In genomic region chr12:57817261-57817989, GRCh38 we compare ENCODE assay signal across 14 cellular contexts. TPM values are rescaled to one million over a fixed set of nuclear protein-coding genes. Genes with fewer than 3 reads are reported as not detected.
DNase-seq lines count a peak whose midpoint lies in the region; ATAC-seq and TF ChIP-seq lines count a peak whose summit lies in the region.
"Had no signal": no experiment of that assay in that cellular context is flagged by ENCODE, and none has a peak within 500 bp of the region (broad histone marks: within the 10 kb centered on the region; RNA-seq: fewer than 3 reads in every experiment).

No MANE protein-coding gene starts in this region.

- TF ChIP-seq CTCF in HL-60 (IDR thresholded peaks at IDR 0.05; ENCODE audit: insufficient read depth, low read length) (no peak), dorsolateral prefrontal cortex (IDR thresholded peaks at IDR 0.05 in 54 of 56, conservative IDR thresholded peaks at IDR 0.05 in 2 of 56; ENCODE audit: low read depth in 1 of 56, partially characterized antibody in 56 of 56) (no peak), suprapubic skin (IDR thresholded peaks at IDR 0.05) (no peak)

- TF ChIP-seq EP300 in suprapubic skin (IDR thresholded peaks at IDR 0.05): no peak

- H3K27ac ChIP-seq in HL-60 (replicated peaks) (peak overlapping the region; percentile 33), dorsolateral prefrontal cortex (peak overlapping the region in 55 of 59 donors; percentile 0 to 81 (median 54)), suprapubic skin (peak overlapping the region; percentile 36)

- peaks cover 36% of the 10 kb centered on the region for H3K36me3 ChIP-seq in suprapubic skin

- no peak overlapping the region for H3K27ac Mint-ChIP-seq in immature natural killer cell
- H3K27ac Mint-ChIP-seq: activated CD8-positive, alpha-beta T cell treated with anti-CD3 and anti-CD28 coated beads, Interleukin-2, amount 10 ng/mL, durations not matched to agents 7 days and 5 days; activated T-helper 2 cell treated with anti-CD3 and anti-CD28 coated beads, Interferon-gamma antibody, Interleukin-2, Interleukin-4, amounts not matched to agents 10 μg/mL and 5 μg/mL and 100 μg/mL, durations not matched to agents 14 hours and 24 hours and 36 hours had no signal

- H3K4me3 ChIP-seq in HL-60 (replicated peaks; ENCODE audit: insufficient read depth, low read length) (no peak overlapping the region), dorsolateral prefrontal cortex (no peak overlapping the region), suprapubic skin (no peak overlapping the region)
- H3K4me3 ChIP-seq: MG63 had no signal

- WGBS in suprapubic skin: 60% methylated on average over 7 of the region's 8 CpGs

- H3K27me3 Mint-ChIP-seq in immature natural killer cell (ENCODE audit: low read depth in 3 of 3): peaks cover 0 to 2% (median 2%) of the 10 kb centered on the region in 3 donors

- H3K9me3 Mint-ChIP-seq in immature natural killer cell: no peaks in the 10 kb centered on the region
- H3K9me3 Mint-ChIP-seq: activated T-helper 2 cell treated with anti-CD3 and anti-CD28 coated beads, Interferon-gamma antibody, Interleukin-2, Interleukin-4, amounts not matched to agents 10 μg/mL and 5 μg/mL and 100 μg/mL, durations not matched to agents 14 hours and 24 hours and 36 hours; nephron progenitor cell had no signal

- intact Hi-C loops in dorsolateral prefrontal cortex (cut with DNase I): no loop called here

- H3K4me1 ChIP-seq in suprapubic skin: peaks cover 43% of the 10 kb centered on the region

- H3K27me3 ChIP-seq in HL-60 (ENCODE audit: insufficient read depth, poor library complexity, severe bottlenecking): no peaks in the 10 kb centered on the region
- H3K27me3 ChIP-seq in dorsolateral prefrontal cortex: no peaks in the 10 kb centered on the region
- no peaks in the 10 kb centered on the region for H3K27me3 ChIP-seq in suprapubic skin
- H3K27me3 ChIP-seq: MG63 had no signal

- no peak for ATAC-seq in HG03432 (IDR thresholded peaks at IDR 0.05; ENCODE audit: unreplicated experiment)
- ATAC-seq: activated CD8-positive, alpha-beta T cell treated with anti-CD3 and anti-CD28 coated beads, Interleukin-2, amount 10 ng/mL, durations not matched to agents 7 days and 5 days had no signal

- no peak for TF ChIP-seq POLR2A in suprapubic skin (IDR thresholded peaks at IDR 0.05)

- peaks cover 0 to 2% of the 10 kb centered on the region in 2 donors for H3K4me1 Mint-ChIP-seq in immature natural killer cell

- H3K9me3 ChIP-seq in suprapubic skin: no peaks in the 10 kb centered on the region
- H3K9me3 ChIP-seq: MG63 had no signal

- no peak overlapping the region for H3K4me3 Mint-ChIP-seq in immature natural killer cell
- H3K4me3 Mint-ChIP-seq: activated CD8-positive, alpha-beta T cell treated with anti-CD3 and anti-CD28 coated beads, Interleukin-2, amount 10 ng/mL, durations not matched to agents 7 days and 5 days; nephron progenitor cell had no signal

- H3K36me3 Mint-ChIP-seq in immature natural killer cell: peaks cover 0 to 11% (median 3%) of the 10 kb centered on the region in 3 donors

- DNase-seq in HL-60 (ENCODE audit: low read depth in 1 of 2, low spot score in 1 of 2): no peak
- DNase-seq in dorsolateral prefrontal cortex: no peak
- peak; percentile 42 for DNase-seq in midbrain (lab: John Stamatoyannopoulos, UW)
- DNase-seq in suprapubic skin (ENCODE audit: low spot score in 2 of 2): no peak
- no peak for DNase-seq in pons (ENCODE audit: low spot score)
- no peak for DNase-seq in NCI-H187 (lab: John Stamatoyannopoulos, UW)
- no peak for DNase-seq in immature natural killer cell
- DNase-seq: activated CD8-positive, alpha-beta T cell treated with anti-CD3 and anti-CD28 coated beads, Interleukin-2, amount 10 ng/mL, durations not matched to agents 7 days and 5 days; DMS79; MG63; NCI-H2171; nephron progenitor cell had no signal

RNA-seq across cellular contexts. Expression of gene AVIL, which starts 1.1 kb away (rescaled TPM):
- total RNA-seq in dorsolateral prefrontal cortex (10 to 100 TPM in 35 of 120 experiments, 1 to 10 TPM in 85; 2.1 to 25.8 (median 7.4) TPM), suprapubic skin (10 to 100 TPM in 2 of 4 donors, 1 to 10 TPM in 2; 4.7 to 96.5 (median 10.0) TPM)
- under 1 TPM in 2 of 3 donors, not detected in 1; 0.40 to 0.95 TPM for polyA plus RNA-seq in immature natural killer cell

RNA-seq across cellular contexts. Expression of gene CTDSP2, which starts 29.1 kb away (rescaled TPM):
- total RNA-seq in dorsolateral prefrontal cortex (100 to 1,000 TPM in 102 of 120 experiments, 10 to 100 TPM in 18; 77.9 to 209 (median 117) TPM), suprapubic skin (100 to 1,000 TPM; 147 to 240 (median 215) TPM)
- polyA plus RNA-seq in immature natural killer cell: 10 to 100 TPM; 30.6 to 51.8 (median 36.5) TPM

RNA-seq across cellular contexts. Expression of gene TSFM, which starts 34.8 kb away (rescaled TPM):
- 10 to 100 TPM; 21.9 to 57.1 (median 35.3) TPM for total RNA-seq in dorsolateral prefrontal cortex
- total RNA-seq in suprapubic skin: 10 to 100 TPM; 19.6 to 35.4 (median 29.1) TPM
- 10 to 100 TPM; 22.2 to 38.6 (median 23.4) TPM for polyA plus RNA-seq in immature natural killer cell

RNA-seq across cellular contexts. Expression of gene EEF1AKMT3, which starts 45.0 kb away (rescaled TPM):
- total RNA-seq in dorsolateral prefrontal cortex (10 to 100 TPM in 2 of 120 experiments, 1 to 10 TPM in 118; 1.4 to 11.0 (median 4.1) TPM), suprapubic skin (10 to 100 TPM in 3 of 4 donors, 1 to 10 TPM in 1; 8.7 to 13.7 (median 11.3) TPM)
- 1 to 10 TPM; 1.3 to 3.4 (median 2.8) TPM for polyA plus RNA-seq in immature natural killer cell

RNA-seq across cellular contexts. Expression of gene METTL1, which starts 45.5 kb away (rescaled TPM):
- 10 to 100 TPM in 36 of 120 experiments, 1 to 10 TPM in 84; 1.8 to 17.4 (median 8.3) TPM for total RNA-seq in dorsolateral prefrontal cortex
- 10 to 100 TPM in 3 of 4 donors, 1 to 10 TPM in 1; 9.1 to 24.1 (median 16.4) TPM for total RNA-seq in suprapubic skin
- polyA plus RNA-seq in immature natural killer cell: 10 to 100 TPM in 1 of 3 donors, 1 to 10 TPM in 2; 3.5 to 11.8 (median 6.7) TPM
